Comparison of ENCODE assay signal across 13 cellular contexts in the genomic region with DNA sequence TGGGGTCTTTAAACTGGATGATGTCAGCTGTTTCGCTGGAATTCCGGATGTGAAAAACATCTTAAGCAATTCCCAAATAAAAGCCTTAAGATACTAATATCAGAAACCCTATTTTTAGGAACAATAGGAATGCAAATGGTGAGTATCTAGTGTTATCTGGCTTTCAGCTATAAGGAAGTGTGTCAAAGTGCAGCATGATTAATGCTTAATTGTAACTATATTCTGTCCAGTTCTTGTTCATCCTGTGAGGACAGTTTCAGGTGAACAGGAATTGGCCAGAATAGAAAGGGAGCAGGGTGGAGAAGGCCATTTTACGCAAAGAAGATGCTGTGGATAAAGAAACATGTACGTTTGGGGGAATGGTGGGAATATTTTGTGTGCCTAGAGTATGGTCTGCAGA.
A peak's percentile ranks its signal among the peaks of the same experiment; 100 is the strongest.
DNase-seq lines count a peak whose midpoint lies in the region; ATAC-seq and TF ChIP-seq lines count a peak whose summit lies in the region.
"Had no signal": no experiment of that assay in that cellular context is flagged by ENCODE, and none has a peak within 500 bp of the region (broad histone marks: within the 10 kb centered on the region; RNA-seq: fewer than 3 reads in every experiment).

No MANE protein-coding gene starts in this region.

- H3K4me1 ChIP-seq in mammary epithelial cell (ENCODE audit: insufficient read depth, low read length): peaks cover 48% of the 10 kb centered on the region
- H3K4me1 ChIP-seq in breast epithelium: no peaks in the 10 kb centered on the region
- peaks cover 13 to 21% of the 10 kb centered on the region in 2 donors for H3K4me1 ChIP-seq in neuronal stem cell (ENCODE audit: control insufficient read depth in 2 of 2, insufficient read depth in 1 of 2, low read depth in 1 of 2, low read length in 2 of 2)

- H2BK5ac ChIP-seq in neuronal stem cell (ENCODE audit: low read length): no peak overlapping the region

- CTCF ChIA-PET in mammary epithelial cell (lab: Charles Lee; ENCODE audit: low non-redundant PET): no interaction called here

- H3K27ac ChIP-seq in mammary epithelial cell (ENCODE audit: insufficient read depth, low read depth, low read length) (peak overlapping the region; percentile 92), breast epithelium (no peak overlapping the region), neuronal stem cell (replicated peaks; ENCODE audit: low read length) (no peak overlapping the region)
- H3K27ac ChIP-seq: 22Rv1; BLaER1 treated with 17β-estradiol and CSF1 and Interleukin-3, amounts not matched to agents 10 nM and 100 nM had no signal

- no peaks in the 10 kb centered on the region for H3K79me2 ChIP-seq in mammary epithelial cell (ENCODE audit: insufficient read depth, low read length)

- ATAC-seq in GM18519 (IDR thresholded peaks at IDR 0.05; ENCODE audit: low FRiP score, unreplicated experiment): no peak
- no peak for ATAC-seq in GM18505 (IDR thresholded peaks at IDR 0.05; ENCODE audit: unreplicated experiment)
- no peak for ATAC-seq in GM21786 (IDR thresholded peaks at IDR 0.05; ENCODE audit: unreplicated experiment)

- no peak overlapping the region for H2BK15ac ChIP-seq in neuronal stem cell (ENCODE audit: low read length)

- TF ChIP-seq CTCF in mammary epithelial cell (conservative IDR thresholded peaks at IDR 0.05 in 1 of 2, IDR thresholded peaks at IDR 0.05 in 1 of 2; ENCODE audit: extremely low read depth in 1 of 2, insufficient read depth in 1 of 2, low read depth in 1 of 2, low read length in 2 of 2) (no peak), breast epithelium (IDR thresholded peaks at IDR 0.05) (no peak)

- in situ Hi-C loops in mammary epithelial cell (cut with MboI; ENCODE audit: low sequenced_read_pairs in 2 of 2): no loop called here

- no peak overlapping the region for H3K23ac ChIP-seq in neuronal stem cell (ENCODE audit: low read depth, low read length, poor library complexity)

- H2BK12ac ChIP-seq in neuronal stem cell (ENCODE audit: low read length): no peak overlapping the region

- BruUV-seq in mammary epithelial cell (replicated peaks; lab: Mats Ljungman, UMichigan): no TSS peak

- no peaks in the 10 kb centered on the region for H4K20me1 ChIP-seq in mammary epithelial cell (ENCODE audit: insufficient read depth, low read length)
- H4K20me1 ChIP-seq: BLaER1 treated with 17β-estradiol and CSF1 and Interleukin-3, amounts not matched to agents 10 nM and 100 nM had no signal

- no peak overlapping the region for H2BK120ac ChIP-seq in neuronal stem cell (ENCODE audit: low read depth, low read length)

- no peak overlapping the region for H4K91ac ChIP-seq in neuronal stem cell (ENCODE audit: low read depth, low read length, poor library complexity)

- H3K18ac ChIP-seq in neuronal stem cell (ENCODE audit: low read length): no peak overlapping the region

- no peak overlapping the region for H2AK5ac ChIP-seq in neuronal stem cell (ENCODE audit: low read depth, low read length)

- no peaks in the 10 kb centered on the region for H3K36me3 ChIP-seq in mammary epithelial cell (ENCODE audit: insufficient read depth, low read length)
- H3K36me3 ChIP-seq in breast epithelium: no peaks in the 10 kb centered on the region
- no peaks in the 10 kb centered on the region for H3K36me3 ChIP-seq in neuronal stem cell (replicated peaks in 1 of 2; ENCODE audit: control insufficient read depth in 2 of 2, insufficient read depth in 2 of 2, low read length in 2 of 2)
- H3K36me3 ChIP-seq: BLaER1 treated with 17β-estradiol and CSF1 and Interleukin-3, amounts not matched to agents 10 nM and 100 nM had no signal

- WGBS in mammary epithelial cell (ENCODE audit: low coverage, missing lambda C conversion rate): 63% methylated on average over 4 of the region's 4 CpGs
- WGBS in neuronal stem cell (ENCODE audit: extremely low coverage in 2 of 2, insufficient read length in 2 of 2, insufficient replicate concordance in 1 of 2), 2 donors: no CpG with 5 or more reads among the region's 4 CpGs

- H3K14ac ChIP-seq in neuronal stem cell (ENCODE audit: low read length): no peak overlapping the region

- no peak overlapping the region for H3K4ac ChIP-seq in neuronal stem cell (ENCODE audit: low read length)

- intact Hi-C loops in mammary epithelial cell (cut with micrococcal nuclease) (no loop called here), breast epithelium (cut with DNase I; ENCODE audit: low total_unique reads) (loop anchor here (10.0 kb wide), 1 partner anchor 133 kb away; no protein-coding TSS in a partner anchor)

- no peaks in the 10 kb centered on the region for H3K9me3 ChIP-seq in mammary epithelial cell (replicated peaks; ENCODE audit: insufficient read depth, low read length)
- H3K9me3 ChIP-seq in breast epithelium: no peaks in the 10 kb centered on the region
- H3K9me3 ChIP-seq in neuronal stem cell (replicated peaks in 1 of 2; ENCODE audit: control insufficient read depth in 2 of 2, insufficient read depth in 1 of 2, low read depth in 1 of 2, low read length in 2 of 2): no peaks in the 10 kb centered on the region
- H3K9me3 ChIP-seq: BLaER1 treated with 17β-estradiol and CSF1 and Interleukin-3, amounts not matched to agents 10 nM and 100 nM had no signal

- H3K79me1 ChIP-seq in neuronal stem cell (ENCODE audit: low read depth, low read length): no peaks in the 10 kb centered on the region

- no peak overlapping the region for H2AFZ ChIP-seq in mammary epithelial cell (ENCODE audit: low read depth, low read length)
- peak overlapping the region; percentile 32 for H2AFZ ChIP-seq in neuronal stem cell (ENCODE audit: low read length)

- DNase-seq in mammary epithelial cell: peak; percentile 56
- DNase-seq in breast epithelium (ENCODE audit: low spot score in 2 of 2): no peak
- peak; percentile 37 for DNase-seq in dermis blood vessel endothelial cell
- DNase-seq in neuronal stem cell (ENCODE audit: low spot score): no peak
- no peak for DNase-seq in HUDEP-2 (lab: John Stamatoyannopoulos, UW; ENCODE audit: unreplicated experiment in 76 of 76)
- DNase-seq: NCI-H1105 treated with DMSO at 0.1 percent for 48 hours, NCI-H1694 treated with DMSO at 0.1 percent for 48 hours, NCI-H526 treated with DMSO at 0.1 percent for 48 hours had no signal

- no peak overlapping the region for H3K9ac ChIP-seq in mammary epithelial cell (ENCODE audit: insufficient read depth, low read length)
- H3K9ac ChIP-seq in neuronal stem cell (ENCODE audit: low read depth, low read length, poor library complexity): no peak overlapping the region
- H3K9ac ChIP-seq: BLaER1 treated with 17β-estradiol and CSF1 and Interleukin-3, amounts not matched to agents 10 nM and 100 nM had no signal

- dilution Hi-C loops in mammary epithelial cell (cut with HindIII; ENCODE audit: low sequenced_read_pairs): no loop called here

- H3K27me3 ChIP-seq in mammary epithelial cell (ENCODE audit: insufficient read depth, low read length) (no peaks in the 10 kb centered on the region), breast epithelium (no peaks in the 10 kb centered on the region), neuronal stem cell (ENCODE audit: control insufficient read depth in 3 of 3, insufficient read depth in 3 of 3, low read depth in 1 of 3, low read length in 3 of 3) (no peaks in the 10 kb centered on the region)
- H3K27me3 ChIP-seq: BLaER1 treated with 17β-estradiol and CSF1 and Interleukin-3, amounts not matched to agents 10 nM and 100 nM had no signal

- H3K4me2 ChIP-seq in mammary epithelial cell (ENCODE audit: insufficient read depth, low read depth, low read length): no peak overlapping the region
- no peak overlapping the region for H3K4me2 ChIP-seq in neuronal stem cell (ENCODE audit: insufficient read depth, low read length, poor library complexity, severe bottlenecking)

- H3K4me3 ChIP-seq in mammary epithelial cell (replicated peaks in 1 of 3; ENCODE audit: insufficient read depth in 1 of 3, low read depth in 2 of 3, low read length in 3 of 3) (no peak overlapping the region), breast epithelium (no peak overlapping the region), neuronal stem cell (ENCODE audit: low read length in 2 of 2) (no peak overlapping the region)
- H3K4me3 ChIP-seq: BLaER1 treated with 17β-estradiol and CSF1 and Interleukin-3, amounts not matched to agents 10 nM and 100 nM had no signal

- no peak for TF ChIP-seq POLR2A in breast epithelium (IDR thresholded peaks at IDR 0.05)
- no peak for TF ChIP-seq POLR2A in GM18505 (IDR thresholded peaks at IDR 0.05; ENCODE audit: borderline replicate concordance, extremely low read depth, insufficient read depth, insufficient read length)

- no peak overlapping the region for H4K8ac ChIP-seq in neuronal stem cell (ENCODE audit: low read depth, low read length)

Comparison
In these comparisons a context has a peak if more than half of its experiments do, and no peak if none do; other contexts are left out.
1. DNase-seq: peak in mammary epithelial cell (single experiment) and dermis blood vessel endothelial cell (single experiment); none in breast epithelium (0 of 2), neuronal stem cell (single experiment) and HUDEP-2 (0 of 76).